In the genomic region with DNA sequence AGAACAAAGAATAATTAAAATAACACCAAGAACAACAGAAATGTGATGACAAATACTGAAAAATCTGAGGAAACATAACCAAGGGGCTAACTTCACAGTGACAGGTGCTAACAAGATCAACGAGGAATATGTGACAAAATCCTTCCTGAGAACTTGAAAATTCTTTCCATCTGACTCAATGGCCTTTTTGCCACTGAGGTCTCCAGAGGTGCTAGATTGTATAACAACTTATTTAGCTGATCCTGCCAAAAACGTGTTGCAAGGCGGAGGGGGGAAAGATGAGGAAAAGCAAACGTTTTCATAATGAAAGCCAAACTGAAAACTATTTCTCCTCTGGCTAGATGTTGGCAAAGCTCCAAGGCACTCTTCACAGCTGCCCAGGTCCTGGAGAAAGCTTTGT, we compare ENCODE assay signal across 18 cellular contexts.
"Had no signal": no experiment of that assay in that cellular context is flagged by ENCODE, and none has a peak within 500 bp of the region (broad histone marks: within the 10 kb centered on the region; RNA-seq: fewer than 3 reads in every experiment).

No MANE protein-coding gene starts in this region.

- H3K27ac ChIP-seq: VCaP had no signal

- H3K4me3 ChIP-seq: SK-N-MC had no signal

- ATAC-seq: activated T-helper 17 cell treated with anti-CD3 and anti-CD28 coated beads, Interleukin-2, amount 50 U/mL, for 72 hours; T-cell had no signal

- DNase-seq: activated CD4-positive, alpha-beta memory T cell treated with anti-CD3 and anti-CD28 coated beads, Interleukin-2, amount 10 ng/mL, durations not matched to agents 7 days and 5 days; activated CD4-positive, alpha-beta T cell treated with anti-CD3 and anti-CD28 coated beads, Interleukin-2, amount 10 ng/mL, durations not matched to agents 7 days and 5 days; activated CD4-positive, CD25-positive, alpha-beta regulatory T cell; activated gamma-delta T cell; activated naive CD4-positive, alpha-beta T cell treated with anti-CD3 and anti-CD28 coated beads for 36 hours; activated T-cell treated with anti-CD3 and anti-CD28 coated beads for 4 hours; activated T-cell treated with anti-CD3 and anti-CD28 coated beads, Interleukin-2, amount 50 U/mL, for 48 hours; amygdala; MM.1S; NCI-H1930; NCI-H446; NCI-H524; T-cell; T-helper 2 cell; T1000 had no signal
